ENCODE assay signal across 8 cellular contexts in genomic region chr5:146541956-146542849, GRCh38. TPM values are rescaled to one million over a fixed set of nuclear protein-coding genes. Genes with fewer than 3 reads are reported as not detected.
DNase-seq lines count a peak whose midpoint lies in the region; ATAC-seq and TF ChIP-seq lines count a peak whose summit lies in the region.

No MANE protein-coding gene starts in this region.

- peak; percentile 93 to 96 for TF ChIP-seq CTCF in GM23338 (conservative IDR thresholded peaks at IDR 0.05; ENCODE audit: low read depth in 2 of 2)
- TF ChIP-seq CTCF in psoas muscle (IDR thresholded peaks at IDR 0.05) = peak; percentile 73

- peak overlapping the region; percentile 21; the same call in 1 of the 2 replicates for H2AFZ ChIP-seq in GM23338

- H3K4me3 ChIP-seq in GM23338 (no peak overlapping the region), psoas muscle (no peak overlapping the region), aorta (ENCODE audit: low read length in 2 of 2) (no peak overlapping the region)

- H3K4me1 Mint-ChIP-seq in GM23338 = peaks cover 3% of the 10 kb centered on the region; the same call in 1 of the 3 replicates

- ATAC-seq in GM23338 (peak; percentile 99), psoas muscle (peak; percentile 69 to 92 (median 80)), aorta (ENCODE audit: low FRiP score) (peak; percentile 86)

- no peaks in the 10 kb centered on the region for H3K36me3 ChIP-seq in GM23338 (ENCODE audit: insufficient read depth)
- H3K36me3 ChIP-seq in psoas muscle (ENCODE audit: insufficient read depth in 1 of 2, low read depth in 1 of 2) = no peaks in the 10 kb centered on the region
- H3K36me3 ChIP-seq in aorta (ENCODE audit: control insufficient read depth in 1 of 2, insufficient read depth in 2 of 2, low read length in 1 of 2) = no peaks in the 10 kb centered on the region

- H3K36me3 Mint-ChIP-seq in GM23338 (ENCODE audit: low read depth) = no peaks in the 10 kb centered on the region

- no peak overlapping the region for H3K27ac Mint-ChIP-seq in GM23338

- H4K20me1 ChIP-seq in GM23338 (replicated peaks; ENCODE audit: insufficient read depth) = no peaks in the 10 kb centered on the region

- no peak overlapping the region for H3K4me3 Mint-ChIP-seq in GM23338

- WGBS in psoas muscle, 3 donors = 22 to 28% (median 27%) methylated on average over 16 of the region's 16 CpGs
- 17 to 20% methylated on average over 16 of the region's 16 CpGs for WGBS in aorta, 2 donors

- peak; percentile 77 for DNase-seq in GM03348 (ENCODE audit: low spot score)
- peak; percentile 87 for DNase-seq in GM23338 (ENCODE audit: low spot score)
- peak; percentile 28 for DNase-seq in LHCN-M2 (ENCODE audit: low read depth)
- DNase-seq in SHP77 treated with DMSO at 0.1 percent for 48 hours (lab: John Stamatoyannopoulos, UW) = peak; percentile 63
- DNase-seq in activated gamma-delta T cell treated with Interleukin-2 at 50 U/mL for 16 hours = peak; percentile 67
- DNase-seq in glomerular visceral epithelial cell (ENCODE audit: extremely low spot score) = peak; percentile 70
- peak; percentile 54 to 76 for DNase-seq in psoas muscle
- peak; percentile 73 to 92 for DNase-seq in aorta

- no peaks in the 10 kb centered on the region for H3K4me1 ChIP-seq in GM23338 (ENCODE audit: insufficient read depth)
- no peaks in the 10 kb centered on the region for H3K4me1 ChIP-seq in psoas muscle
- no peaks in the 10 kb centered on the region for H3K4me1 ChIP-seq in aorta (ENCODE audit: control insufficient read depth in 1 of 2, insufficient read depth in 2 of 2, low read length in 2 of 2)

- H3F3A ChIP-seq in GM23338 (replicated peaks; ENCODE audit: low read depth) = no peaks in the 10 kb centered on the region

- H3K27me3 Mint-ChIP-seq in GM23338 (ENCODE audit: insufficient read depth, low read depth, poor library complexity) = no peaks in the 10 kb centered on the region

- H3K4me2 ChIP-seq in GM23338 = no peak overlapping the region

- no peak overlapping the region for H3K27ac ChIP-seq in GM23338 (ENCODE audit: low read depth)
- no peak overlapping the region for H3K27ac ChIP-seq in psoas muscle
- no peak overlapping the region for H3K27ac ChIP-seq in aorta (ENCODE audit: low read depth in 1 of 2, low read length in 2 of 2)

- no peaks in the 10 kb centered on the region for H3K9me3 Mint-ChIP-seq in GM23338

- intact Hi-C loops in psoas muscle (cut with DNase I) = loop anchor here (2.0 kb wide), 2 partner anchors 423 to 425 kb away; no protein-coding TSS in a partner anchor
- intact Hi-C loops in aorta (cut with DNase I) = loop anchor here (2.0 to 10.0 kb wide), 3 partner anchors 333 to 425 kb away; partner anchors contain the start of gene PPP2R2B (in 1 of the 2)

- no peaks in the 10 kb centered on the region for H3K79me2 ChIP-seq in GM23338 (replicated peaks; ENCODE audit: insufficient read depth)

- H3K9me3 ChIP-seq in psoas muscle = no peaks in the 10 kb centered on the region
- H3K9me3 ChIP-seq in aorta (ENCODE audit: control insufficient read depth, low read length) = no peaks in the 10 kb centered on the region

- H3K9me2 ChIP-seq in GM23338 (ENCODE audit: insufficient read depth) = no peaks in the 10 kb centered on the region

- no peaks in the 10 kb centered on the region for H3K27me3 ChIP-seq in GM23338 (ENCODE audit: insufficient read depth)
- no peaks in the 10 kb centered on the region for H3K27me3 ChIP-seq in psoas muscle (ENCODE audit: insufficient read depth in 3 of 3, low read length in 2 of 3)
- H3K27me3 ChIP-seq in aorta (ENCODE audit: control insufficient read depth in 1 of 2, insufficient read depth in 2 of 2, low read length in 1 of 2) = no peaks in the 10 kb centered on the region

TF ChIP-seq in GM23338, 12 proteins besides CTCF, POLR2A, EP300 and RAD21 (continues in another document):
- TF ChIP-seq ZNF462 (CRISPR knock-in tag; IDR thresholded peaks at IDR 0.05) (no peak), CREB1 (CRISPR knock-in tag; IDR thresholded peaks at IDR 0.05; ENCODE audit: low read depth) (no peak), ZNF331 (CRISPR knock-in tag; IDR thresholded peaks at IDR 0.05; ENCODE audit: low read depth) (no peak), REST (IDR thresholded peaks at IDR 0.05; ENCODE audit: unreplicated experiment) (no peak)

RNA-seq across cellular contexts. Expression of gene GPR151, which starts 26.2 kb away (rescaled TPM):
- total RNA-seq in GM23338 (2014; rRNA removed; shearing (Covaris generic)) = not detected in 2 replicates
- polyA plus RNA-seq in GM23338 (2016; fragmentation: Nextera tagmentation; extraction: Ambion mirVana) = not detected in 2 replicates
- total RNA-seq in LHCN-M2 (2014; rRNA removed) = not detected in 2 replicates
- polyA plus RNA-seq in LHCN-M2 (2012) = not detected
- total RNA-seq in psoas muscle = not detected
- not detected for polyA plus RNA-seq in psoas muscle
- total RNA-seq in aorta = under 1 TPM in 1 of 2 donors, not detected in 1; 0.10 TPM
- polyA plus RNA-seq in aorta = not detected

Comparison
In these comparisons a context has a peak if more than half of its experiments do, and no peak if none do; other contexts are left out.
1. DNase-seq: peak in every context shown above with its lines; median percentile 87 in GM23338; 82 in aorta; 77 in GM03348; 70 in glomerular visceral epithelial cell; 67 in activated gamma-delta T cell treated with Interleukin-2 at 50 U/mL for 16 hours; 65 in psoas muscle; 63 in SHP77 treated with DMSO at 0.1 percent for 48 hours; 28 in LHCN-M2.